In genomic region chr4:3051141-3051897, GRCh38 we compare ENCODE assay signal across 4 cellular contexts. TPM values are rescaled to one million over a fixed set of nuclear protein-coding genes. Genes with fewer than 3 reads are reported as not detected.
"Had no signal": no experiment of that assay in that cellular context is flagged by ENCODE, and none has a peak within 500 bp of the region (broad histone marks: within the 10 kb centered on the region; RNA-seq: fewer than 3 reads in every experiment).

No MANE protein-coding gene starts in this region.

RNA-seq across cellular contexts. Expression of gene HTT-AS, which starts 23.0 kb away (rescaled TPM):
- total RNA-seq: LHCN-M2, M059J, MCF 10A, NCI-H460 had no signal
